In genomic region chr10:12333382-12334185, GRCh38 we compare ENCODE assay signal across 8 cellular contexts. TPM values are rescaled to one million over a fixed set of nuclear protein-coding genes. Genes with fewer than 3 reads are reported as not detected.
DNase-seq lines count a peak whose midpoint lies in the region; ATAC-seq and TF ChIP-seq lines count a peak whose summit lies in the region.

No MANE protein-coding gene starts in this region.

- H3K4me3 ChIP-seq in GM12875 (ENCODE audit: low read depth, low read length) (peak overlapping the region; percentile 21), gastrocnemius medialis (peak overlapping the region in 1 of 4 donors; percentile 13), HAP-1 (no peak overlapping the region)

- H3K27me3 ChIP-seq in gastrocnemius medialis (no peaks in the 10 kb centered on the region), HAP-1 (ENCODE audit: low read depth) (no peaks in the 10 kb centered on the region)

- no peak for TF ChIP-seq CTCF in GM12875 (IDR thresholded peaks at IDR 0.05; ENCODE audit: borderline replicate concordance, insufficient read depth, low read depth, low read length)
- no peak for TF ChIP-seq CTCF in gastrocnemius medialis (IDR thresholded peaks at IDR 0.05 in 4 of 5, conservative IDR thresholded peaks at IDR 0.05 in 1 of 5)

- in situ Hi-C loops in gastrocnemius medialis (cut with MboI; ENCODE audit: low sequenced_read_pairs in 4 of 4) = no loop called here
- in situ Hi-C loops in HAP-1 (cut with MboI; ENCODE audit: low sequenced_read_pairs) = no loop called here

- ATAC-seq in HG02840 (IDR thresholded peaks at IDR 0.05; ENCODE audit: low FRiP score, unreplicated experiment) (peak; percentile 58), gastrocnemius medialis (peak; percentile 77 to 80)

- H3K4me1 ChIP-seq in gastrocnemius medialis (no peaks in the 10 kb centered on the region), HAP-1 (no peaks in the 10 kb centered on the region)

- H3K27ac ChIP-seq in gastrocnemius medialis = peak overlapping the region; percentile 33 to 53 (median 48)

- H3K36me3 ChIP-seq in gastrocnemius medialis (no peaks in the 10 kb centered on the region), HAP-1 (replicated peaks) (no peaks in the 10 kb centered on the region)

- DNase-seq in A172 (ENCODE audit: low spot score) (peak; percentile 96), NCI-H2081 treated with DMSO at 0.1 percent for 48 hours (lab: John Stamatoyannopoulos, UW) (peak; percentile 43), glomerular visceral epithelial cell (ENCODE audit: extremely low spot score) (peak; percentile 99), gastrocnemius medialis (peak in 1 of 2 donors; percentile 69), HAP-1 (ENCODE audit: low spot score in 2 of 2) (no peak)
- DNase-seq in activated CD8-positive, alpha-beta memory T cell treated with anti-CD3 and anti-CD28 coated beads, Interleukin-2, amount 50 U/mL, for 4 hours = peak; percentile 28

- no peak for TF ChIP-seq POLR2A in gastrocnemius medialis (IDR thresholded peaks at IDR 0.05)

- H3K9me3 ChIP-seq in gastrocnemius medialis (no peaks in the 10 kb centered on the region), HAP-1 (no peaks in the 10 kb centered on the region)

- intact Hi-C loops in gastrocnemius medialis (cut with DNase I; ENCODE audit: low total_unique reads) = no loop called here

RNA-seq across cellular contexts. Expression of gene CAMK1D, which starts 15.8 kb away (rescaled TPM):
- total RNA-seq in A172 (2014; rRNA removed; shearing (Covaris generic)) = 2.6 and 3.4 TPM in 2 replicates
- total RNA-seq in gastrocnemius medialis = 1 to 10 TPM in 3 of 4 donors, under 1 TPM in 1; 0.55 to 2.2 (median 1.5) TPM

Comparison
In these comparisons a context has a peak if more than half of its experiments do, and no peak if none do; other contexts are left out.
1. DNase-seq: peak in A172 (single experiment), NCI-H2081 treated with DMSO at 0.1 percent for 48 hours (single experiment), activated CD8-positive, alpha-beta memory T cell treated with anti-CD3 and anti-CD28 coated beads, Interleukin-2, amount 50 U/mL, for 4 hours (single experiment) and glomerular visceral epithelial cell (single experiment); none in HAP-1 (0 of 2).